31 cellular contexts compared by ENCODE assay signal in the genomic region with DNA sequence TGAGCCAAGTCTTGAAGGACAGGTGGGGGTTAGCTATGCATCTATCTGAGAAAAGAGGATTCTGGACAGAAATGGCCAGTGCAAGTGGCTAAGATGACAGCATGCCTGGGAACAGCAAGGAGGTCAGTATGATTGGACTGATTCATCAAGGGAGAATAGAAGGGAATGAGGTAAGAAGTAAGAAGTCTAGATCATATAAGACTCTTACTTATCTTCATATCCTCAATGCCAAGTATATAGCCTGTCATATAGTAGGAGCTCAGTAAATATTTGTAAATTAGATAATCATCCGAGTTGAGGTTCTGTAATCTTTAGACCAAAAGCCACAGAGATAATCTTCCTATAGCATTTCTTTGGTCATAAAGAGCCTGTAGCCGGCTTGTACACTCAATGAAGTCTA.
"Had no signal": no experiment of that assay in that cellular context is flagged by ENCODE, and none has a peak within 500 bp of the region (broad histone marks: within the 10 kb centered on the region; RNA-seq: fewer than 3 reads in every experiment).

No MANE protein-coding gene starts in this region.

- H3K9me3 Mint-ChIP-seq: natural killer cell; stimulated activated memory B cell treated with anti-CD40 and anti-IgM and Interleukin-4, amounts not matched to agents 10 μg/mL and 1 μg/mL and 100 μg/mL, for 72 hours had no signal

- H3K9ac ChIP-seq: neural progenitor cell, parathyroid adenoma had no signal

- H2AFZ ChIP-seq: neural progenitor cell, parathyroid adenoma had no signal

- H3K9me3 ChIP-seq: ovary, psoas muscle, right lobe of liver, sigmoid colon, spleen, suprapubic skin, testis, tibial artery, transverse colon, upper lobe of right lung, vagina had no signal

- DNase-seq: naive thymus-derived CD4-positive, alpha-beta T cell; natural killer cell; occipital lobe; ovary; posterior cingulate gyrus; psoas muscle; right cardiac atrium; right lobe of liver; sigmoid colon; spleen; stimulated activated CD4-positive, alpha-beta T cell treated with anti-CD3 and anti-CD28 coated beads, Interleukin-12 subunit alpha, Interleukin-12 subunit beta, amount 100 ng/mL, for 4 hours; stimulated activated CD4-positive, alpha-beta T cell treated with anti-CD3 and anti-CD28 coated beads, Interleukin-1b, Interleukin-23, amount 100 ng/mL, for 48 hours; stimulated activated CD4-positive, alpha-beta T cell treated with anti-CD3 and anti-CD28 coated beads, Interleukin-4, amount 100 ng/mL, for 1 hour; stimulated activated CD4-positive, alpha-beta T cell treated with anti-CD3 and anti-CD28 coated beads, Interleukin-4, amount 100 ng/mL, for 4 hours; stimulated activated CD8-positive, alpha-beta memory T cell treated with anti-CD3 and anti-CD28 coated beads, Interleukin-4, amount 100 ng/mL, for 48 hours; stimulated activated naive CD4-positive, alpha-beta T cell; stimulated activated naive CD8-positive, alpha-beta T cell treated with anti-CD3 and anti-CD28 coated beads, Interleukin-15, amount 100 ng/mL, for 72 hours; substantia nigra; testis; tibial artery; transverse colon; upper lobe of right lung had no signal

- H3K79me2 ChIP-seq: parathyroid adenoma had no signal

- H3K4me1 ChIP-seq: parathyroid adenoma, testis had no signal

- H3K4me2 ChIP-seq: neural progenitor cell, smooth muscle cell had no signal

- H3K27me3 Mint-ChIP-seq: naive thymus-derived CD4-positive, alpha-beta T cell; progenitor cell of endocrine pancreas; stimulated activated memory B cell treated with anti-CD40 and anti-IgM and Interleukin-4, amounts not matched to agents 10 μg/mL and 1 μg/mL and 100 μg/mL, for 72 hours; stimulated activated naive CD8-positive, alpha-beta T cell treated with anti-CD3 and anti-CD28 coated beads, Interleukin-15, amount 100 ng/mL, for 72 hours; type B pancreatic cell had no signal

- H3K27ac ChIP-seq: neural progenitor cell, ovary, parathyroid adenoma, psoas muscle, right lobe of liver, spleen, suprapubic skin, testis, tibial artery, upper lobe of right lung, vagina had no signal

- ATAC-seq: naive thymus-derived CD4-positive, alpha-beta T cell; natural killer cell; psoas muscle; right cardiac atrium; right lobe of liver; stimulated activated memory B cell treated with anti-CD40 and anti-IgM and Interleukin-4, amounts not matched to agents 10 μg/mL and 1 μg/mL and 100 μg/mL, for 72 hours; stimulated activated naive CD8-positive, alpha-beta T cell treated with anti-CD3 and anti-CD28 coated beads, Interleukin-15, amount 100 ng/mL, for 72 hours; upper lobe of right lung had no signal

- H3K27me3 ChIP-seq: neural progenitor cell, ovary, right lobe of liver, sigmoid colon, spleen, suprapubic skin, testis, tibial artery, transverse colon, upper lobe of right lung, vagina had no signal

- H3K4me3 ChIP-seq: neural progenitor cell, ovary, psoas muscle, right lobe of liver, sigmoid colon, smooth muscle cell, spleen, suprapubic skin, testis, tibial artery, transverse colon, upper lobe of right lung, vagina had no signal

- H3K4me3 Mint-ChIP-seq: naive thymus-derived CD4-positive, alpha-beta T cell; natural killer cell; nephron; neural progenitor cell; stimulated activated memory B cell treated with anti-CD40 and anti-IgM and Interleukin-4, amounts not matched to agents 10 μg/mL and 1 μg/mL and 100 μg/mL, for 72 hours; stimulated activated naive CD8-positive, alpha-beta T cell treated with anti-CD3 and anti-CD28 coated beads, Interleukin-15, amount 100 ng/mL, for 72 hours; type B pancreatic cell had no signal

- H3K27ac Mint-ChIP-seq: natural killer cell; nephron; neural progenitor cell; progenitor cell of endocrine pancreas; stimulated activated memory B cell treated with anti-CD40 and anti-IgM and Interleukin-4, amounts not matched to agents 10 μg/mL and 1 μg/mL and 100 μg/mL, for 72 hours; stimulated activated naive CD8-positive, alpha-beta T cell treated with anti-CD3 and anti-CD28 coated beads, Interleukin-15, amount 100 ng/mL, for 72 hours; type B pancreatic cell had no signal

- H3K36me3 ChIP-seq: ovary had no signal
